12 cellular contexts compared by ENCODE assay signal in genomic region chr17:36210439-36211211, GRCh38. TPM values are rescaled to one million over a fixed set of nuclear protein-coding genes. Genes with fewer than 3 reads are reported as not detected.
DNase-seq lines count a peak whose midpoint lies in the region; ATAC-seq and TF ChIP-seq lines count a peak whose summit lies in the region.
"Not testable (repeated sequence)": the region's sequence is repeated elsewhere in the genome, so short reads cannot be mapped to it uniquely, and the experiment has no call there.
"Had no signal": no experiment of that assay in that cellular context is flagged by ENCODE, and none has a peak within 500 bp of the region (broad histone marks: within the 10 kb centered on the region; RNA-seq: fewer than 3 reads in every experiment).

TSS of gene CCL4L2 (plus strand) at chr17:36211063.

- peak; percentile 45 for ATAC-seq in GM18858 (IDR thresholded peaks at IDR 0.05; ENCODE audit: unreplicated experiment)
- ATAC-seq in GM21367 (IDR thresholded peaks at IDR 0.05; ENCODE audit: unreplicated experiment) = peak; percentile 51
- peak; percentile 64 for ATAC-seq in HG02884 (IDR thresholded peaks at IDR 0.05; ENCODE audit: unreplicated experiment)
- ATAC-seq in HG03460 (IDR thresholded peaks at IDR 0.05; ENCODE audit: unreplicated experiment) = peak; percentile 54
- ATAC-seq in activated naive CD4-positive, alpha-beta T cell treated with anti-CD3 and anti-CD28 coated beads, Interleukin-2, amount 50 U/mL, for 72 hours = peak; percentile 45 to 67
- peak; percentile 81 to 84 for ATAC-seq in lower lobe of right lung

- not testable (repeated sequence) for H3K79me2 ChIP-seq in OCI-LY7 (ENCODE audit: insufficient read depth, low read depth, low read length)

- peak within 1 kb of the TSS; percentile 16; the same call in 1 of the 2 replicates for H2AFZ ChIP-seq in OCI-LY7 (ENCODE audit: low read length)

- not testable (repeated sequence) for H3K36me3 Mint-ChIP-seq in activated naive CD4-positive, alpha-beta T cell treated with anti-CD3 and anti-CD28 coated beads, Interleukin-2, amount 50 U/mL, for 72 hours

- not testable (repeated sequence) for TF ChIP-seq CTCF in OCI-LY7 (conservative IDR thresholded peaks at IDR 0.05; ENCODE audit: low read length); lower lobe of right lung (IDR thresholded peaks at IDR 0.05); vagina (IDR thresholded peaks at IDR 0.05)

- peak within 1 kb of the TSS; percentile 75 for H3K4me2 ChIP-seq in OCI-LY7 (ENCODE audit: low read length)

- H4K20me1 ChIP-seq in OCI-LY7 (ENCODE audit: insufficient read depth, low read length) = not testable (repeated sequence)

- CTCF ChIA-PET in OCI-LY7 (lab: Charles Lee; ENCODE audit: unreplicated experiment) = not testable (repeated sequence)

- not testable (repeated sequence) for H3K36me3 ChIP-seq in OCI-LY7 (ENCODE audit: insufficient read depth, low read length); lower lobe of right lung; vagina

- H3K9me3 ChIP-seq in OCI-LY7 (ENCODE audit: low read length); lower lobe of right lung; vagina: not testable (repeated sequence)

- not testable (repeated sequence) for TF ChIP-seq POLR2A in vagina (IDR thresholded peaks at IDR 0.05)

- not testable (repeated sequence) for H3K27ac Mint-ChIP-seq in activated naive CD4-positive, alpha-beta T cell treated with anti-CD3 and anti-CD28 coated beads, Interleukin-2, amount 50 U/mL, for 72 hours

- DNase-seq in OCI-LY7 (ENCODE audit: low spot score) (peak; percentile 64), vagina (ENCODE audit: extremely low spot score in 2 of 2) (peak in 1 of 2 donors; percentile 96)
- DNase-seq in activated naive CD4-positive, alpha-beta T cell treated with anti-CD3 and anti-CD28 coated beads, Interleukin-2, amount 50 U/mL, for 72 hours (ENCODE audit: low spot score in 2 of 2); lower lobe of right lung: not testable (repeated sequence)

- intact Hi-C loops in OCI-LY7 (cut with micrococcal nuclease; ENCODE audit: unreplicated experiment); lower lobe of right lung (cut with DNase I); vagina (cut with DNase I): not testable (repeated sequence)

- not testable (repeated sequence) for H3K9me3 Mint-ChIP-seq in activated naive CD4-positive, alpha-beta T cell treated with anti-CD3 and anti-CD28 coated beads, Interleukin-2, amount 50 U/mL, for 72 hours

- not testable (repeated sequence) for H3K9me2 ChIP-seq in OCI-LY7 (ENCODE audit: insufficient read depth, low read length)

- not testable (repeated sequence) for BruUV-seq in OCI-LY7 (replicated peaks; lab: Mats Ljungman, UMichigan)

- POLR2A ChIA-PET in OCI-LY7 (lab: Charles Lee) = not testable (repeated sequence)

- H3K4me3 ChIP-seq in OCI-LY7 (ENCODE audit: low read depth, low read length, poor library complexity, severe bottlenecking) = peak within 1 kb of the TSS; percentile 31
- not testable (repeated sequence) for H3K4me3 ChIP-seq in lower lobe of right lung, vagina

- peaks cover 40% of the 10 kb centered on the region for H3K4me1 ChIP-seq in OCI-LY7 (ENCODE audit: insufficient read depth, low read length, poor library complexity, severe bottlenecking)
- H3K4me1 ChIP-seq in lower lobe of right lung, vagina: not testable (repeated sequence)

- peak within 1 kb of the TSS; percentile 36 for H3K27ac ChIP-seq in OCI-LY7 (ENCODE audit: low read depth, low read length, poor library complexity, severe bottlenecking)
- not testable (repeated sequence) for H3K27ac ChIP-seq in lower lobe of right lung
- peak within 1 kb of the TSS; percentile 5 for H3K27ac ChIP-seq in vagina

- not testable (repeated sequence) for H3K27me3 ChIP-seq in lower lobe of right lung (ENCODE audit: low read depth); vagina

RNA-seq across cellular contexts. Expression of gene CCL4L2, which starts in this region (rescaled TPM):
- 0.50 TPM in 1 of 2 replicates, not detected in the other for total RNA-seq in OCI-LY7 (2014; rRNA removed; shearing (Covaris generic))
- not detected in 2 replicates for total RNA-seq in OCI-LY7 (2022)
- total RNA-seq in activated naive CD4-positive, alpha-beta T cell treated with anti-CD3 and anti-CD28 coated beads, Interleukin-2, amount 50 U/mL, for 72 hours = 10 to 100 TPM in 1 of 2 donors, 1 to 10 TPM in 1; 3.9 to 21.2 TPM
- total RNA-seq in lower lobe of right lung = 2.6 TPM
- total RNA-seq in vagina = 5.2 TPM
- total RNA-seq: Caco-2, HFFc6, MCF 10A, PC-3 had no signal

Comparison
In these comparisons a context has a peak if more than half of its experiments do, and no peak if none do; other contexts are left out.
1. Peak in DNase-seq, H3K4me3 ChIP-seq, H3K27ac ChIP-seq and H3K4me2 ChIP-seq in OCI-LY7; RNA of the gene not detected or under 1 TPM.